In the genomic region with DNA sequence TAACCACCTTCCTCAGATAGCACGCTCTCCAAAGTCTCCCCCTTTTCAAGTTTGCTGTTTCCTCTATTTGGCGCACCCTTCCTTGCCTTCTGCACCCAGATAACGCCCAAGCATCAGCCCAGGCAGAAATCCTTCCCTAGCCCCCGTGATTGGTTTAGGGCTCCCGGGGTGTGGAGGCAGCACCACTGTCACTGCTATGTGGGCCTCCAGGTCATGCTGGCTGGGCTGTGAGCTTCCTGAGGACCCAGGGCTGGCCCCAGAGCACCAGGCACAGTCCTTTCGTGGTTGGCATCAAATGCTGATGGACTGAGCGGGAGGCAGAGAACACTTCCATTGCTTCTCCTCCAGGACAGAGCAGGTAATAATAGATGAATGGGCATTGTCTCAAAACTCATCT, we compare ENCODE assay signal across 28 cellular contexts.
"Had no signal": no experiment of that assay in that cellular context is flagged by ENCODE, and none has a peak within 500 bp of the region (broad histone marks: within the 10 kb centered on the region; RNA-seq: fewer than 3 reads in every experiment).

No MANE protein-coding gene starts in this region.

- H3K27ac ChIP-seq: left lung, neural progenitor cell, ovary, right lobe of liver, testis, tibial artery had no signal

- H3K36me3 Mint-ChIP-seq: immature natural killer cell; mesothelial cell of epicardium; naive B cell; neural progenitor cell; stimulated activated memory B cell treated with anti-CD40 and anti-IgM and Interleukin-4, amounts not matched to agents 10 μg/mL and 1 μg/mL and 100 μg/mL, for 72 hours; type B pancreatic cell had no signal

- H3K4me3 ChIP-seq: left lung, mucosa of descending colon, neural progenitor cell, ovary, right lobe of liver, smooth muscle cell, testis, tibial artery had no signal

- DNase-seq: cortex of kidney; effector memory CD8-positive, alpha-beta T cell; erythroblast; hypothalamus; immature natural killer cell; left lung; mesenchymal stem cell; mucosa of descending colon; naive B cell; nucleus accumbens; ovary; posterior cingulate gyrus; retina; right lobe of liver; stimulated activated CD4-positive, alpha-beta T cell treated with anti-CD3 and anti-CD28 coated beads, Interleukin-12 subunit alpha, Interleukin-12 subunit beta, amount 100 ng/mL, for 4 hours; stimulated activated CD4-positive, alpha-beta T cell treated with anti-CD3 and anti-CD28 coated beads, Interleukin-1b, Interleukin-23, amount 100 ng/mL, for 48 hours; stimulated activated CD4-positive, alpha-beta T cell treated with anti-CD3 and anti-CD28 coated beads, Interleukin-4, amount 100 ng/mL, for 1 hour; stimulated activated naive CD8-positive, alpha-beta T cell treated with anti-CD3 and anti-CD28 coated beads, Interleukin-15, Interleukin-2, amounts not matched to agents 100 U/mL and 50 U/mL, for 24 hours; substantia nigra; testis; tibial artery had no signal

- H3K36me3 ChIP-seq: left lung, neural progenitor cell, ovary, right lobe of liver, tibial artery had no signal

- H3K27me3 ChIP-seq: neural progenitor cell, ovary, right lobe of liver, testis had no signal

- H3K4me1 ChIP-seq: neural progenitor cell, right lobe of liver, testis had no signal

- H3K27ac Mint-ChIP-seq: effector memory CD8-positive, alpha-beta T cell; mesothelial cell of epicardium; naive B cell; nephron; neural progenitor cell; stimulated activated memory B cell treated with anti-CD40 and anti-IgM and Interleukin-4, amounts not matched to agents 10 μg/mL and 1 μg/mL and 100 μg/mL, for 72 hours had no signal

- H3K4me3 Mint-ChIP-seq: central memory CD8-positive, alpha-beta T cell; effector memory CD8-positive, alpha-beta T cell; immature natural killer cell; mesothelial cell of epicardium; naive B cell; nephron; stimulated activated memory B cell treated with anti-CD40 and anti-IgM and Interleukin-4, amounts not matched to agents 10 μg/mL and 1 μg/mL and 100 μg/mL, for 72 hours; type B pancreatic cell had no signal

- H3K27me3 Mint-ChIP-seq: central memory CD8-positive, alpha-beta T cell; effector memory CD8-positive, alpha-beta T cell; naive B cell; stimulated activated memory B cell treated with anti-CD40 and anti-IgM and Interleukin-4, amounts not matched to agents 10 μg/mL and 1 μg/mL and 100 μg/mL, for 72 hours had no signal

- H3K9me3 ChIP-seq: left lung, mucosa of descending colon, ovary, right lobe of liver, testis, tibial artery had no signal

- ATAC-seq: effector memory CD8-positive, alpha-beta T cell; left lung; right lobe of liver; stimulated activated memory B cell treated with anti-CD40 and anti-IgM and Interleukin-4, amounts not matched to agents 10 μg/mL and 1 μg/mL and 100 μg/mL, for 72 hours; stimulated activated naive CD8-positive, alpha-beta T cell treated with anti-CD3 and anti-CD28 coated beads, Interleukin-15, Interleukin-2, amounts not matched to agents 100 U/mL and 50 U/mL, for 24 hours had no signal

- H3K4me1 Mint-ChIP-seq: naive B cell; neural progenitor cell; stimulated activated memory B cell treated with anti-CD40 and anti-IgM and Interleukin-4, amounts not matched to agents 10 μg/mL and 1 μg/mL and 100 μg/mL, for 72 hours had no signal

- H3K9me3 Mint-ChIP-seq: central memory CD8-positive, alpha-beta T cell; effector memory CD8-positive, alpha-beta T cell; immature natural killer cell; mesothelial cell of epicardium; nephron; neural progenitor cell; type B pancreatic cell had no signal
